In the genomic region with DNA sequence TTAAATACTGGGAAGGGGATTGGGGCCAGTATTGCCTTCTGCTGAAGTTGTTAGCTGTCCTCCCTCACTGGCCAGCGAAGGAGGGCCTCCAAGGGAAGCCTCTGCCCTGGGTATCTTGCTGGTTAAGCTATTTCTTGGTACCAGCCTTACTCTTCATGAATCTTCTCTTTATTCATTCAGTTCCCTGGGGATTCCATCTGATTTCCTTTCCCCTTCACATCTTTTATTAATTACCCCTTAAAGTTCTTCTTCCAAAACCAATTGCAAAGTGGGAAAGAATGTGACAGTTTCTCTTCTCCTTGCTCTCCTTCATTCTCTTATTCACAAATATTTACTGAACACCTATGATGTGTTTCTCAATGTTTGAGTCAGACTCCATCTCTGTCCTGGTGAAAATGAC, we compare ENCODE assay signal across 28 cellular contexts.
"Had no signal": no experiment of that assay in that cellular context is flagged by ENCODE, and none has a peak within 500 bp of the region (broad histone marks: within the 10 kb centered on the region; RNA-seq: fewer than 3 reads in every experiment).

No MANE protein-coding gene starts in this region.

- H3K9me3 ChIP-seq: ascending aorta, breast epithelium, colonic mucosa, esophagus squamous epithelium, gastroesophageal sphincter, heart right ventricle had no signal

- H3K27ac ChIP-seq: ascending aorta, cardiac muscle cell, colonic mucosa, epithelial cell of prostate, esophagus squamous epithelium, gastroesophageal sphincter, heart right ventricle, WERI-Rb-1 had no signal

- H3K4me3 ChIP-seq: ascending aorta, breast epithelium, cardiac muscle cell, colonic mucosa, esophagus squamous epithelium, gastroesophageal sphincter, heart right ventricle had no signal

- H3K27me3 ChIP-seq: ascending aorta, breast epithelium, cardiac muscle cell, colonic mucosa, esophagus squamous epithelium, gastroesophageal sphincter, heart right ventricle had no signal

- DNase-seq: activated B cell treated with CpG ODN at 0.5 μM for 24 hours; activated CD4-positive, alpha-beta memory T cell treated with anti-CD3 and anti-CD28 coated beads for 36 hours; activated CD4-positive, alpha-beta T cell treated with anti-CD3 and anti-CD28 coated beads for 48 hours; activated CD8-positive, alpha-beta memory T cell treated with anti-CD3 and anti-CD28 coated beads, Interleukin-2, amount 10 ng/mL, durations not matched to agents 7 days and 5 days; activated CD8-positive, alpha-beta memory T cell treated with anti-CD3 and anti-CD28 coated beads, Interleukin-2, amount 50 U/mL, for 4 hours; activated CD8-positive, alpha-beta T cell treated with anti-CD3 and anti-CD28 coated beads, Interleukin-2, amount 10 ng/mL, durations not matched to agents 7 days and 5 days; activated effector memory CD4-positive, alpha-beta T cell treated with anti-CD3 and anti-CD28 coated beads, Interleukin-2, amount 50 U/mL, for 16 hours; activated naive CD4-positive, alpha-beta T cell; activated naive CD4-positive, alpha-beta T cell treated with anti-CD3 and anti-CD28 coated beads, Interleukin-2, amount 10 ng/mL, durations not matched to agents 7 days and 5 days; activated naive CD8-positive, alpha-beta T cell treated with anti-CD3 and anti-CD28 coated beads, Interleukin-2, amount 10 ng/mL, durations not matched to agents 7 days and 5 days; activated T-cell treated with anti-CD3 and anti-CD28 coated beads, Interleukin-2, amount 50 U/mL, for 1 hour; activated T-cell treated with anti-CD3 and anti-CD28 coated beads, Interleukin-2, amount 50 U/mL, for 48 hours; central memory CD4-positive, alpha-beta T cell; cerebellar nuclear complex; colonic mucosa; effector CD8-positive, alpha-beta T cell; esophagus squamous epithelium; foreskin melanocyte; heart right ventricle; T-helper 1 cell; T-helper 17 cell; T1000; WERI-Rb-1 had no signal

- H3K36me3 ChIP-seq: ascending aorta, breast epithelium, cardiac muscle cell, colonic mucosa, esophagus squamous epithelium, gastroesophageal sphincter, heart right ventricle, WERI-Rb-1 had no signal

- H3K4me1 ChIP-seq: ascending aorta, breast epithelium, colonic mucosa, esophagus squamous epithelium, gastroesophageal sphincter, heart right ventricle had no signal
